ENCODE assay signal across 8 cellular contexts in the genomic region with DNA sequence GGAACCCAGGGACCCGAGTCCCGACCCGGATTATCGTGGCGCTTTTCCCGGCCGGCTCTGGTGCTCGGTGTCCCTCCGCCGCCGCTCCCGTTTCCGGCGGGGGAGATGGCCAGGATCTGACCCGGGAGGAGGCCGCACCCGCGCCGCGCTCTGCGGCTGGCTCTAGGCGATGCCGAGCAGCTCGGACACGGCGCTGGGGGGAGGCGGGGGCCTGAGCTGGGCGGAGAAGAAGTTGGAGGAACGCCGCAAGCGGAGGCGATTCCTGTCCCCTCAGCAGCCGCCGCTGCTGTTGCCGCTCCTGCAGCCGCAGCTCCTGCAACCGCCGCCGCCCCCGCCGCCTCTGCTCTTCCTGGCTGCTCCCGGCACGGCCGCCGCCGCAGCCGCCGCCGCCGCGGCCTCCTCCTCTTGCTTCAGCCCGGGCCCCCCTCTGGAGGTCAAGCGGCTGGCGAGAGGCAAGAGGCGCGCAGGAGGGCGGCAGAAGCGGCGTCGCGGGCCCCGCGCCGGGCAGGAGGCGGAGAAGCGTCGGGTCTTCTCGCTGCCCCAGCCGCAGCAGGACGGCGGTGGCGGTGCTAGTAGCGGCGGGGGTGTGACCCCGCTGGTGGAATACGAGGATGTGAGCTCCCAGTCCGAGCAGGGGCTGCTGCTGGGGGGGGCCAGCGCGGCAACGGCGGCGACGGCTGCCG. TPM values are rescaled to one million over a fixed set of nuclear protein-coding genes. Genes with fewer than 3 reads are reported as not detected.
DNase-seq lines count a peak whose midpoint lies in the region; ATAC-seq and TF ChIP-seq lines count a peak whose summit lies in the region.

No MANE protein-coding gene starts in this region.

- peaks cover 25% of the 10 kb centered on the region for H3K79me1 ChIP-seq in trophoblast cell (ENCODE audit: low read length)

- peak overlapping the region; percentile 78 for H4K12ac ChIP-seq in trophoblast cell (ENCODE audit: low read depth, low read length)

- H4K8ac ChIP-seq in trophoblast cell (ENCODE audit: low read depth, low read length), result peak overlapping the region; percentile 83

- H3K18ac ChIP-seq in trophoblast cell (ENCODE audit: low read length), result peak overlapping the region; percentile 91

- peak overlapping the region; percentile 100 for H3K4me3 Mint-ChIP-seq in activated naive CD8-positive, alpha-beta T cell treated with anti-CD3 and anti-CD28 coated beads for 36 hours

- no CpG with 5 or more reads among the region's 84 CpGs for WGBS in trophoblast cell (ENCODE audit: extremely low coverage, insufficient coverage, insufficient read length)
- under 1% methylated on average over 84 of the region's 84 CpGs for WGBS in urinary bladder

- H3K9me3 ChIP-seq in SJSA1 (replicated peaks) (no peaks in the 10 kb centered on the region), cardiac muscle cell (ENCODE audit: low read depth) (no peaks in the 10 kb centered on the region), trophoblast cell (ENCODE audit: insufficient read depth, low read depth, low read length) (no peaks in the 10 kb centered on the region)

- no peak overlapping the region for H3K23ac ChIP-seq in trophoblast cell (ENCODE audit: low read length)

- peak overlapping the region; percentile 88 for H4K91ac ChIP-seq in trophoblast cell (ENCODE audit: low read depth, low read length)

- TF ChIP-seq CTCF in cardiac muscle cell (IDR thresholded peaks at IDR 0.05; ENCODE audit: low read depth, low read length), result no peak

- H3K9ac ChIP-seq in trophoblast cell (ENCODE audit: low read length), result peak overlapping the region; percentile 97

- peak overlapping the region; percentile 88 for H3K14ac ChIP-seq in trophoblast cell (ENCODE audit: low read length)

- peak overlapping the region; percentile 84 for H3K4me2 ChIP-seq in trophoblast cell (ENCODE audit: low read length)

- peak overlapping the region; percentile 82 for H3K27ac ChIP-seq in SJSA1
- peak overlapping the region; percentile 98 for H3K27ac ChIP-seq in cardiac muscle cell
- H3K27ac ChIP-seq in trophoblast cell (ENCODE audit: low read depth, low read length), result peak overlapping the region; percentile 97
- peak overlapping the region; percentile 99 for H3K27ac ChIP-seq in urinary bladder (ENCODE audit: low read depth)

- H3K9me3 Mint-ChIP-seq in activated naive CD8-positive, alpha-beta T cell treated with anti-CD3 and anti-CD28 coated beads for 36 hours, result no peaks in the 10 kb centered on the region

- H3K79me2 ChIP-seq in trophoblast cell (ENCODE audit: control insufficient read depth, insufficient read depth, low read length, poor library complexity), result peaks cover 26% of the 10 kb centered on the region

- ATAC-seq in GM21723 (IDR thresholded peaks at IDR 0.05; ENCODE audit: unreplicated experiment), result peak; percentile 2
- ATAC-seq in HG03565 (IDR thresholded peaks at IDR 0.05; ENCODE audit: unreplicated experiment), result no peak

- peak overlapping the region; percentile 100 for H3K27ac Mint-ChIP-seq in activated naive CD8-positive, alpha-beta T cell treated with anti-CD3 and anti-CD28 coated beads for 36 hours

- peaks cover 10% of the 10 kb centered on the region for H3K4me1 ChIP-seq in SJSA1 (replicated peaks)
- no peaks in the 10 kb centered on the region for H3K4me1 ChIP-seq in cardiac muscle cell (ENCODE audit: low read depth)
- peaks cover 0 to 3% of the 10 kb centered on the region in 2 experiments for H3K4me1 ChIP-seq in trophoblast cell (ENCODE audit: control insufficient read depth in 1 of 2, insufficient read depth in 2 of 2, low read length in 2 of 2)
- peaks cover 2% of the 10 kb centered on the region for H3K4me1 ChIP-seq in urinary bladder (ENCODE audit: insufficient read depth)

- H2AFZ ChIP-seq in trophoblast cell (ENCODE audit: insufficient read depth, low read length, poor library complexity), result peak overlapping the region; percentile 78

- H3K27me3 ChIP-seq in SJSA1 (replicated peaks), result no peaks in the 10 kb centered on the region
- no peaks in the 10 kb centered on the region for H3K27me3 ChIP-seq in cardiac muscle cell
- no peaks in the 10 kb centered on the region for H3K27me3 ChIP-seq in trophoblast cell (ENCODE audit: insufficient read depth, low read length)

- peak overlapping the region; percentile 38 for H2BK12ac ChIP-seq in trophoblast cell (ENCODE audit: low read length)

- H3K36me3 ChIP-seq in SJSA1, result peaks cover 23% of the 10 kb centered on the region
- no peaks in the 10 kb centered on the region for H3K36me3 ChIP-seq in cardiac muscle cell
- no peaks in the 10 kb centered on the region for H3K36me3 ChIP-seq in trophoblast cell (ENCODE audit: control insufficient read depth in 1 of 2, insufficient read depth in 2 of 2, low read length in 2 of 2)
- H3K36me3 ChIP-seq in urinary bladder (ENCODE audit: insufficient read depth), result no peaks in the 10 kb centered on the region

- peaks cover 6% of the 10 kb centered on the region for H3K27me3 Mint-ChIP-seq in activated naive CD8-positive, alpha-beta T cell treated with anti-CD3 and anti-CD28 coated beads for 36 hours

- H3K4me3 ChIP-seq in SJSA1, result peak overlapping the region; percentile 80
- peak overlapping the region; percentile 84 for H3K4me3 ChIP-seq in cardiac muscle cell
- peak overlapping the region; percentile 98 for H3K4me3 ChIP-seq in trophoblast cell (ENCODE audit: low read depth, low read length)
- peak overlapping the region; percentile 99 for H3K4me3 ChIP-seq in urinary bladder (ENCODE audit: low read depth, low read length)

- peak overlapping the region; percentile 82 for H2BK120ac ChIP-seq in trophoblast cell (ENCODE audit: insufficient read depth, low read length, poor library complexity)

- peaks cover 19% of the 10 kb centered on the region for H3K36me3 Mint-ChIP-seq in activated naive CD8-positive, alpha-beta T cell treated with anti-CD3 and anti-CD28 coated beads for 36 hours

- peaks cover 31% of the 10 kb centered on the region for H3K4me1 Mint-ChIP-seq in activated naive CD8-positive, alpha-beta T cell treated with anti-CD3 and anti-CD28 coated beads for 36 hours

- H2BK5ac ChIP-seq in trophoblast cell (ENCODE audit: low read depth, low read length, poor library complexity), result peak overlapping the region; percentile 84

- peak overlapping the region; percentile 98 for H3K4ac ChIP-seq in trophoblast cell (ENCODE audit: low read depth, low read length)

- H2AK5ac ChIP-seq in trophoblast cell (ENCODE audit: low read length), result peak overlapping the region; percentile 81

- DNase-seq in AG20443 (ENCODE audit: low spot score) (peak; percentile 59), SJSA1 (ENCODE audit: low read depth in 1 of 2, low spot score in 2 of 2) (peak; percentile 56 to 65), cardiac muscle cell (ENCODE audit: low read depth in 1 of 2, low spot score in 1 of 2) (peak; percentile 59 to 65), trophoblast cell (peak; percentile 27 to 52)
- peak; percentile 56 for DNase-seq in activated naive CD8-positive, alpha-beta T cell treated with anti-CD3 and anti-CD28 coated beads for 36 hours

RNA-seq across cellular contexts. Expression of a gene that starts 0.6 kb away (rescaled TPM):
- 37.8 and 63.9 TPM in 2 replicates for total RNA-seq in SJSA1 (2014; rRNA removed; shearing (Covaris generic))
- total RNA-seq in activated naive CD8-positive, alpha-beta T cell treated with anti-CD3 and anti-CD28 coated beads for 36 hours, result 10 to 100 TPM; 31.0 to 31.1 TPM
- 42.7 and 76.5 TPM in 2 replicates for total RNA-seq in cardiac muscle cell
- 30.5 and 37.8 TPM in 2 replicates for polyA plus RNA-seq in cardiac muscle cell
- polyA plus RNA-seq in trophoblast cell (2013), result 29.9 and 30.1 TPM in 2 replicates
- total RNA-seq in urinary bladder, result 149 TPM
- polyA plus RNA-seq in urinary bladder, result 17.5 TPM
